8 cellular contexts compared by ENCODE assay signal in genomic region chr3:112531358-112531781, GRCh38.
DNase-seq lines count a peak whose midpoint lies in the region; ATAC-seq lines count a peak whose summit lies in the region.

No MANE protein-coding gene starts in this region.

- H3K4me3 Mint-ChIP-seq in central memory CD8-positive, alpha-beta T cell, result no peak overlapping the region

- ATAC-seq in central memory CD8-positive, alpha-beta T cell (replicated peaks; ENCODE audit: extremely low read depth, poor library complexity, severe bottlenecking), result no peak
- ATAC-seq in HG03039 (IDR thresholded peaks at IDR 0.05; ENCODE audit: unreplicated experiment) (no peak), GM21619 (IDR thresholded peaks at IDR 0.05; ENCODE audit: unreplicated experiment) (no peak)

- peaks cover 25% of the 10 kb centered on the region for H3K36me3 Mint-ChIP-seq in central memory CD8-positive, alpha-beta T cell (ENCODE audit: insufficient read depth)

- DNase-seq in NCI-H1105 treated with DMSO at 0.1 percent for 48 hours (lab: John Stamatoyannopoulos, UW) (peak; percentile 29), NCI-H1105 (lab: John Stamatoyannopoulos, UW) (no peak), NCI-H146 (lab: John Stamatoyannopoulos, UW) (peak; percentile 28), midbrain (lab: John Stamatoyannopoulos, UW) (peak; percentile 44), NCI-H774 (lab: John Stamatoyannopoulos, UW) (no peak)
- no peak for DNase-seq in central memory CD8-positive, alpha-beta T cell (ENCODE audit: low spot score in 2 of 2)

- H3K27me3 Mint-ChIP-seq in central memory CD8-positive, alpha-beta T cell, result no peaks in the 10 kb centered on the region

- peaks cover 5% of the 10 kb centered on the region for H3K4me1 Mint-ChIP-seq in central memory CD8-positive, alpha-beta T cell

- H3K9me3 Mint-ChIP-seq in central memory CD8-positive, alpha-beta T cell, result no peaks in the 10 kb centered on the region

- H3K27ac Mint-ChIP-seq in central memory CD8-positive, alpha-beta T cell (ENCODE audit: low read depth), result peak overlapping the region; percentile 70

Comparison
In these comparisons a context has a peak if more than half of its experiments do, and no peak if none do; other contexts are left out.
1. DNase-seq: peak in NCI-H1105 treated with DMSO at 0.1 percent for 48 hours (single experiment), NCI-H146 (single experiment) and midbrain (single experiment); none in NCI-H1105 (single experiment), central memory CD8-positive, alpha-beta T cell (0 of 2) and NCI-H774 (single experiment).